1 cellular context compared by ENCODE assay signal in the genomic region with DNA sequence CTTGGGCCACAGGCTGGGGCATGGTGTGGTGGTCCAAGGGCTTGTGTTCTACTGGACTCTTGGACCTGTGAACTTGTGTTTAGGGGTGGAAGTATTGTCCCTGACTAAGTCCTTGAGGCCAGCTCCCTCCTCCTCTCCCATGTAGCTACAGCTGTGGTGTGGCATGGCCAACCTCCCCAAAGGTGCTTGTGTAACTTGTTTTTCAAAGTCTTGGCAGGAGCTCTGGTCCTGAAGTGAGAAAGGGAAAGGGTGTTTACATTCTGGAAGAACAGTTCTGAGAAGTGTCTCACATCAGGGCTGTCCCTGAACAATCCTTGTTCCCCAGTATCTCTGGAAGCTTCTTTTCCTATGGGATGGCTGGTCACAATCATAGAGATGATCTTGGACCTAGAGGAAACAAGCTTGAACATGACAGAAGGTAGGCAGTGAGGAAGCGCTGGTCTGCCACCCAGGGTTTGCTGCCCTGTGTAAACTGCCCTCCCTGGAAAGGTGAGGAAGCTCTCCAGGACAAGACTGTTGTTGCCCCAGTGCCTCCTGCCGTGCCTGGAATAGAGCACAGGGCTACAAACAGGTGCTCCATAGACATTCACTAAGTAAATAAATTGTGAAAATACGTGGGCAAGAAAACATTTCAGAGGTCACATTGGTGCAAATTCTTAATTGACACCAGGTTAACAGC.
TF ChIP-seq lines count a peak whose summit lies in the region.

No MANE protein-coding gene starts in this region.

TF ChIP-seq in HCT116, 20 proteins besides CTCF, POLR2A, EP300 and RAD21 (continued from another document):
- TF ChIP-seq, protein P1, sequence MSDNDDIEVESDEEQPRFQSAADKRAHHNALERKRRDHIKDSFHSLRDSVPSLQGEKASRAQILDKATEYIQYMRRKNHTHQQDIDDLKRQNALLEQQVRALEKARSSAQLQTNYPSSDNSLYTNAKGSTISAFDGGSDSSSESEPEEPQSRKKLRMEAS (IDR thresholded peaks at IDR 0.05): no peak
- TF ChIP-seq EGR1 (IDR thresholded peaks at IDR 0.05; ENCODE audit: low read depth) (no peak), CBX3 (IDR thresholded peaks at IDR 0.05; ENCODE audit: low read depth) (no peak), CEBPB (IDR thresholded peaks at IDR 0.05; ENCODE audit: low read depth) (no peak), EZH2phosphoT487 (IDR thresholded peaks at IDR 0.05; ENCODE audit: borderline replicate concordance) (no peak), EZH2 (IDR thresholded peaks at IDR 0.05) (no peak), POLR2AphosphoS5 (IDR thresholded peaks at IDR 0.05; ENCODE audit: low read depth, low read length) (no peak), SRF (IDR thresholded peaks at IDR 0.05; ENCODE audit: low read depth) (no peak), ELF1 (IDR thresholded peaks at IDR 0.05; ENCODE audit: borderline replicate concordance, low read depth) (no peak), SP1 (IDR thresholded peaks at IDR 0.05; ENCODE audit: low read depth) (no peak), YY1 (IDR thresholded peaks at IDR 0.05; ENCODE audit: extremely low read depth, insufficient replicate concordance, low read depth, low read length) (no peak), FOSL1 (IDR thresholded peaks at IDR 0.05; ENCODE audit: low read depth) (no peak), ZFX (IDR thresholded peaks at IDR 0.05) (no peak), TCF7L2 (IDR thresholded peaks at IDR 0.05; ENCODE audit: borderline replicate concordance, extremely low read depth, insufficient read depth, insufficient read length) (no peak)
- TF ChIP-seq, protein P2, sequence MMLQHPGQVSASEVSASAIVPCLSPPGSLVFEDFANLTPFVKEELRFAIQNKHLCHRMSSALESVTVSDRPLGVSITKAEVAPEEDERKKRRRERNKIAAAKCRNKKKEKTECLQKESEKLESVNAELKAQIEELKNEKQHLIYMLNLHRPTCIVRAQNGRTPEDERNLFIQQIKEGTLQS (IDR thresholded peaks at IDR 0.05): no peak
- TF ChIP-seq, protein P3, sequence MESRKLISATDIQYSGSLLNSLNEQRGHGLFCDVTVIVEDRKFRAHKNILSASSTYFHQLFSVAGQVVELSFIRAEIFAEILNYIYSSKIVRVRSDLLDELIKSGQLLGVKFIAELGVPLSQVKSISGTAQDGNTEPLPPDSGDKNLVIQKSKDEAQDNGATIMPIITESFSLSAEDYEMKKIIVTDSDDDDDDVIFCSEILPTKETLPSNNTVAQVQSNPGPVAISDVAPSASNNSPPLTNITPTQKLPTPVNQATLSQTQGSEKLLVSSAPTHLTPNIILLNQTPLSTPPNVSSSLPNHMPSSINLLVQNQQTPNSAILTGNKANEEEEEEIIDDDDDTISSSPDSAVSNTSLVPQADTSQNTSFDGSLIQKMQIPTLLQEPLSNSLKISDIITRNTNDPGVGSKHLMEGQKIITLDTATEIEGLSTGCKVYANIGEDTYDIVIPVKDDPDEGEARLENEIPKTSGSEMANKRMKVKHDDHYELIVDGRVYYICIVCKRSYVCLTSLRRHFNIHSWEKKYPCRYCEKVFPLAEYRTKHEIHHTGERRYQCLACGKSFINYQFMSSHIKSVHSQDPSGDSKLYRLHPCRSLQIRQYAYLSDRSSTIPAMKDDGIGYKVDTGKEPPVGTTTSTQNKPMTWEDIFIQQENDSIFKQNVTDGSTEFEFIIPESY (IDR thresholded peaks at IDR 0.05; ENCODE audit: extremely low read depth, insufficient replicate concordance, low read length): no peak
